In the genomic region with DNA sequence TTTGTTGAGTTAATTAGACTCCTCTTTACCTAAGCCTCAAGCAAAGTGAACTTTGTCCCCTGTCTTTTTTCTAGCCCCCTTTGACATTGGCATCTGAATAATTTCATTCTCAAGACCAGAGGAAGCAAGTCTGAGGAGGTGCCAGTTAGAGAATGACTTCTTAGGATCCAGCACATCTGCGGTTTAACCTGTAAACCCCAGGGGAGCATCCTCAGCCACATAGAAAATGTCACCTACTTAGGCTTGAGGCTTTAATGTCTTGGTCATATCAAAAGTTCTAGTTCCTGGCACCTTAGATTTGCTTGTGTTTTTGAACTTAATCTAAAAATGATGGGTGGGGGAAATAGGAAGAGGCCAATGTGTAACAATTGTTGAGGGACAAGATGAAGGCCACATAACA, we compare ENCODE assay signal across 13 cellular contexts.
"Had no signal": no experiment of that assay in that cellular context is flagged by ENCODE, and none has a peak within 500 bp of the region (broad histone marks: within the 10 kb centered on the region; RNA-seq: fewer than 3 reads in every experiment).

No MANE protein-coding gene starts in this region.

- H3K9me3 ChIP-seq: heart left ventricle, ovary, spleen, thyroid gland had no signal

- H3K4me1 ChIP-seq: thyroid gland had no signal

- H3K4me3 ChIP-seq: heart left ventricle, ovary, spleen, thyroid gland had no signal

- DNase-seq: activated CD4-positive, alpha-beta T cell treated with anti-CD3 and anti-CD28 coated beads, Interleukin-2, amount 10 ng/mL, durations not matched to agents 24 days and 14 days; activated gamma-delta T cell; aorta; cortex of kidney; effector CD4-positive, alpha-beta T cell; foreskin melanocyte; heart left ventricle; ovary; spleen; T-helper 17 cell; thyroid gland had no signal

- H3K36me3 Mint-ChIP-seq: WTC11 had no signal

- H3K27me3 ChIP-seq: heart left ventricle, ovary, spleen, thyroid gland had no signal

- H3K36me3 ChIP-seq: heart left ventricle, ovary, spleen, thyroid gland had no signal

- H3K27ac Mint-ChIP-seq: activated CD4-positive, alpha-beta T cell treated with anti-CD3 and anti-CD28 coated beads, Interleukin-2, amount 10 ng/mL, durations not matched to agents 24 days and 14 days; T-helper 17 cell; WTC11 had no signal

- H3K27ac ChIP-seq: heart left ventricle, ovary, spleen, thyroid gland had no signal

- ATAC-seq: heart left ventricle, sciatic nerve, T-helper 17 cell, WTC11 had no signal

- H3K9me3 Mint-ChIP-seq: activated CD4-positive, alpha-beta T cell treated with anti-CD3 and anti-CD28 coated beads, Interleukin-2, amount 10 ng/mL, durations not matched to agents 24 days and 14 days; WTC11 had no signal
